ENCODE assay signal across 8 cellular contexts in genomic region chrX:41922694-41923171, GRCh38. TPM values are rescaled to one million over a fixed set of nuclear protein-coding genes. Genes with fewer than 3 reads are reported as not detected.
A peak's percentile ranks its signal among the peaks of the same experiment; 100 is the strongest.
DNase-seq lines count a peak whose midpoint lies in the region; ATAC-seq, FAIRE-seq and TF ChIP-seq lines count a peak whose summit lies in the region.

No MANE protein-coding gene starts in this region.

- ATAC-seq in GM21447 (IDR thresholded peaks at IDR 0.05; ENCODE audit: unreplicated experiment) (peak; percentile 16), naive B cell (ENCODE audit: low read depth in 2 of 2) (peak; percentile 14 to 28)

- peak overlapping the region; percentile 83 for H3K9ac ChIP-seq in Loucy (ENCODE audit: low read depth, low read length, poor library complexity, severe bottlenecking)

- peak overlapping the region; percentile 73; the same call in 1 of the 2 replicates for H2AFZ ChIP-seq in Loucy (ENCODE audit: low read length)

- H3K4me3 ChIP-seq in CD4-positive, alpha-beta memory T cell (ENCODE audit: low read length in 2 of 2), result peak overlapping the region; percentile 55 to 72
- H3K4me3 ChIP-seq in Loucy (ENCODE audit: low read length, poor library complexity, severe bottlenecking) (peak overlapping the region; percentile 93), esophagus squamous epithelium (peak overlapping the region; percentile 55 to 73 (median 62))

- H3K4me1 Mint-ChIP-seq in CD4-positive, alpha-beta memory T cell, result peaks cover 14 to 49% (median 25%) of the 10 kb centered on the region in 4 donors
- peaks cover 31% of the 10 kb centered on the region for H3K4me1 Mint-ChIP-seq in activated CD4-positive, alpha-beta memory T cell treated with anti-CD3 and anti-CD28 coated beads for 36 hours (ENCODE audit: low read depth)
- peaks cover 8 to 15% (median 13%) of the 10 kb centered on the region in 3 donors for H3K4me1 Mint-ChIP-seq in naive B cell

- intact Hi-C loops in CD4-positive, alpha-beta memory T cell (cut with micrococcal nuclease), result loop anchor here (1.0 to 5.0 kb wide), 6 partner anchors 14 to 1732 kb away; partner anchors contain the start of gene CXorf38
- intact Hi-C loops in activated CD4-positive, alpha-beta memory T cell treated with anti-CD3 and anti-CD28 coated beads for 36 hours (cut with micrococcal nuclease), result loop anchor here (1.0 to 10.0 kb wide), 9 partner anchors 11 to 1020 kb away; partner anchors contain the start of gene DDX3X
- intact Hi-C loops in esophagus squamous epithelium (cut with DNase I), result no loop called here

- no peaks in the 10 kb centered on the region for H3K9me3 ChIP-seq in CD4-positive, alpha-beta memory T cell (ENCODE audit: control insufficient read depth in 1 of 2, low read length in 2 of 2)
- H3K9me3 ChIP-seq in Loucy (ENCODE audit: insufficient read depth, low read depth, low read length), result no peaks in the 10 kb centered on the region
- no peaks in the 10 kb centered on the region for H3K9me3 ChIP-seq in esophagus squamous epithelium

- WGBS in esophagus squamous epithelium, 2 donors, result 33% methylated on average over 3 of the region's 42 CpGs; no CpG with 5 or more reads in 1 of the 2 donors

- TF ChIP-seq CTCF in Loucy (conservative IDR thresholded peaks at IDR 0.05; ENCODE audit: low read length) (0 out of 2 replicates have a peak, but pooled peaks have one; percentile 10), esophagus squamous epithelium (IDR thresholded peaks at IDR 0.05) (no peak)

- no peak for TF ChIP-seq POLR2A in esophagus squamous epithelium (IDR thresholded peaks at IDR 0.05)

- no peaks in the 10 kb centered on the region for H3K27me3 ChIP-seq in CD4-positive, alpha-beta memory T cell (ENCODE audit: insufficient read depth, low read length)
- H3K27me3 ChIP-seq in Loucy (ENCODE audit: insufficient read depth, low read length, poor library complexity, severe bottlenecking), result no peaks in the 10 kb centered on the region
- no peaks in the 10 kb centered on the region for H3K27me3 ChIP-seq in esophagus squamous epithelium

- H3K36me3 ChIP-seq in CD4-positive, alpha-beta memory T cell (ENCODE audit: insufficient read depth, low read length), result no peaks in the 10 kb centered on the region
- H3K36me3 ChIP-seq in Loucy (ENCODE audit: insufficient read depth, low read length) (no peaks in the 10 kb centered on the region), esophagus squamous epithelium (no peaks in the 10 kb centered on the region)

- FAIRE-seq in urothelium cell line (lab: Jason Lieb, UNC), result no peak

- POLR2A ChIA-PET in CD4-positive, alpha-beta memory T cell (lab: Charles Lee; ENCODE audit: partially characterized antibody), result interaction anchor here (0.9 to 5.3 kb wide), 5 partner anchors 123 to 1025 kb away, joined by 4 to 33 read pairs (median 8); no protein-coding TSS in a partner anchor
- POLR2A ChIA-PET in activated CD4-positive, alpha-beta memory T cell treated with anti-CD3 and anti-CD28 coated beads for 36 hours (lab: Charles Lee), result interaction anchor here (1.3 kb wide), 1 partner anchor 10 kb away, joined by 4 read pairs; no protein-coding TSS in a partner anchor

- H3K9me2 ChIP-seq in Loucy (replicated peaks; ENCODE audit: low read depth, low read length), result no peaks in the 10 kb centered on the region

- H3K79me2 ChIP-seq in Loucy (ENCODE audit: insufficient read depth, low read length), result peaks cover 51% of the 10 kb centered on the region

- peak overlapping the region; percentile 86 to 96 (median 92) for H3K4me3 Mint-ChIP-seq in CD4-positive, alpha-beta memory T cell
- peak overlapping the region; percentile 92 for H3K4me3 Mint-ChIP-seq in activated CD4-positive, alpha-beta memory T cell treated with anti-CD3 and anti-CD28 coated beads for 36 hours
- peak overlapping the region; percentile 85 to 95 (median 91) for H3K4me3 Mint-ChIP-seq in naive B cell

- H3K27me3 Mint-ChIP-seq in CD4-positive, alpha-beta memory T cell, result no peaks in the 10 kb centered on the region
- H3K27me3 Mint-ChIP-seq in activated CD4-positive, alpha-beta memory T cell treated with anti-CD3 and anti-CD28 coated beads for 36 hours, result no peaks in the 10 kb centered on the region
- no peaks in the 10 kb centered on the region for H3K27me3 Mint-ChIP-seq in naive B cell

- DNase-seq in CD4-positive, alpha-beta memory T cell, result peak in 3 of 5 donors; percentile 8 to 40 (median 31)
- DNase-seq in activated CD4-positive, alpha-beta memory T cell treated with anti-CD3 and anti-CD28 coated beads for 36 hours, result peak; percentile 35
- DNase-seq in esophagus squamous epithelium (lab: John Stamatoyannopoulos, UW), result no peak
- peak; percentile 3 for DNase-seq in naive B cell
- peak; percentile 23 for DNase-seq in urothelium cell line (ENCODE audit: low spot score)
- no peak for DNase-seq in DMS153 treated with DMSO at 0.1 percent for 48 hours (lab: John Stamatoyannopoulos, UW; ENCODE audit: unreplicated experiment)

- H3K36me3 Mint-ChIP-seq in CD4-positive, alpha-beta memory T cell, result peaks cover 0 to 14% of the 10 kb centered on the region in 2 donors
- H3K36me3 Mint-ChIP-seq in activated CD4-positive, alpha-beta memory T cell treated with anti-CD3 and anti-CD28 coated beads for 36 hours, result no peaks in the 10 kb centered on the region
- H3K36me3 Mint-ChIP-seq in naive B cell, result no peaks in the 10 kb centered on the region

- peak overlapping the region; percentile 58 for H3K27ac ChIP-seq in CD4-positive, alpha-beta memory T cell (ENCODE audit: low read depth, low read length)
- peak overlapping the region; percentile 84 to 93 (median 90) for H3K27ac ChIP-seq in esophagus squamous epithelium

- no peaks in the 10 kb centered on the region for H3F3A ChIP-seq in Loucy (ENCODE audit: low read depth)

- peaks cover 42% of the 10 kb centered on the region for H4K20me1 ChIP-seq in Loucy (ENCODE audit: insufficient read depth, low read length, poor library complexity, severe bottlenecking)

- CTCF ChIA-PET in CD4-positive, alpha-beta memory T cell (lab: Charles Lee; ENCODE audit: partially characterized antibody), result interaction anchor here (0.9 kb wide), 1 partner anchor 126 kb away, joined by 3 read pairs; no protein-coding TSS in a partner anchor
- CTCF ChIA-PET in activated CD4-positive, alpha-beta memory T cell treated with anti-CD3 and anti-CD28 coated beads for 36 hours (lab: Charles Lee), result interaction anchor here (1.1 kb wide), 1 partner anchor 16 kb away, joined by 5 read pairs; no protein-coding TSS in a partner anchor

- H3K4me2 ChIP-seq in Loucy (ENCODE audit: low read depth, low read length, poor library complexity, severe bottlenecking), result peak overlapping the region; percentile 89

- peak overlapping the region; percentile 77 to 95 (median 89) for H3K27ac Mint-ChIP-seq in CD4-positive, alpha-beta memory T cell
- H3K27ac Mint-ChIP-seq in activated CD4-positive, alpha-beta memory T cell treated with anti-CD3 and anti-CD28 coated beads for 36 hours, result peak overlapping the region; percentile 89
- H3K27ac Mint-ChIP-seq in naive B cell, result peak overlapping the region in 3 of 6 donors; percentile 43 to 67 (median 56)

- H3K4me1 ChIP-seq in CD4-positive, alpha-beta memory T cell (ENCODE audit: insufficient read depth, low read length), result peaks cover 28% of the 10 kb centered on the region
- H3K4me1 ChIP-seq in Loucy (ENCODE audit: insufficient read depth, low read length, poor library complexity, severe bottlenecking) (peaks cover 22% of the 10 kb centered on the region), esophagus squamous epithelium (peaks cover 0 to 27% (median 0%) of the 10 kb centered on the region in 3 donors)

- no peaks in the 10 kb centered on the region for H3K9me3 Mint-ChIP-seq in CD4-positive, alpha-beta memory T cell
- H3K9me3 Mint-ChIP-seq in activated CD4-positive, alpha-beta memory T cell treated with anti-CD3 and anti-CD28 coated beads for 36 hours, result no peaks in the 10 kb centered on the region
- H3K9me3 Mint-ChIP-seq in naive B cell, result peaks cover 0 to 1% (median 0%) of the 10 kb centered on the region in 7 donors

RNA-seq across cellular contexts. Expression of gene CASK, which starts 0.6 kb away (rescaled TPM):
- 100 to 1,000 TPM; 115 to 116 TPM for total RNA-seq in CD4-positive, alpha-beta memory T cell
- 10 to 100 TPM in 1 of 2 donors, 1 to 10 TPM in 1; 3.8 to 22.6 TPM for polyA plus RNA-seq in CD4-positive, alpha-beta memory T cell
- total RNA-seq in activated CD4-positive, alpha-beta memory T cell treated with anti-CD3 and anti-CD28 coated beads for 36 hours, result 10 to 100 TPM; 27.0 to 27.8 TPM
- total RNA-seq in esophagus squamous epithelium, result 10 to 100 TPM; 32.3 to 57.4 (median 36.0) TPM
- 10 to 100 TPM in 1 of 6 donors, 1 to 10 TPM in 5; 2.6 to 10.8 (median 6.2) TPM for polyA plus RNA-seq in naive B cell (ENCODE audit: low read depth in 6 of 6)

Comparison
In these comparisons a context has a peak if more than half of its experiments do, and no peak if none do; other contexts are left out.
1. DNase-seq: peak in CD4-positive, alpha-beta memory T cell (3 of 5), activated CD4-positive, alpha-beta memory T cell treated with anti-CD3 and anti-CD28 coated beads for 36 hours (single experiment), naive B cell (single experiment) and urothelium cell line (single experiment); none in esophagus squamous epithelium (single experiment) and DMS153 treated with DMSO at 0.1 percent for 48 hours (single experiment).
2. Peak in every context shown above with its lines, with median percentiles within 50 percentile points of each other: H3K4me3 ChIP-seq and H3K4me3 Mint-ChIP-seq.